15 cellular contexts compared by ENCODE assay signal in genomic region chr6:2961491-2961890, GRCh38. TPM values are rescaled to one million over a fixed set of nuclear protein-coding genes. Genes with fewer than 3 reads are reported as not detected.
DNase-seq lines count a peak whose midpoint lies in the region; ATAC-seq and TF ChIP-seq lines count a peak whose summit lies in the region.
"Had no signal": no experiment of that assay in that cellular context is flagged by ENCODE, and none has a peak within 500 bp of the region (broad histone marks: within the 10 kb centered on the region; RNA-seq: fewer than 3 reads in every experiment).

No MANE protein-coding gene starts in this region.

- dilution Hi-C loops in mammary epithelial cell (cut with HindIII; ENCODE audit: low sequenced_read_pairs): no loop called here

- no peak for TF ChIP-seq CTCF in smooth muscle cell (IDR thresholded peaks at IDR 0.05; ENCODE audit: borderline replicate concordance, insufficient read depth, poor library complexity, severe bottlenecking)
- no peak for TF ChIP-seq CTCF in mammary epithelial cell (conservative IDR thresholded peaks at IDR 0.05 in 1 of 2, IDR thresholded peaks at IDR 0.05 in 1 of 2; ENCODE audit: extremely low read depth in 1 of 2, insufficient read depth in 1 of 2, low read depth in 1 of 2, low read length in 2 of 2)

- H3F3A ChIP-seq in smooth muscle cell (ENCODE audit: low read depth): peaks cover 5% of the 10 kb centered on the region

- H4K20me1 ChIP-seq in smooth muscle cell (ENCODE audit: low read depth): peaks cover 25% of the 10 kb centered on the region
- no peaks in the 10 kb centered on the region for H4K20me1 ChIP-seq in mammary epithelial cell (ENCODE audit: insufficient read depth, low read length)

- peaks cover 37% of the 10 kb centered on the region for H3K4me1 ChIP-seq in ES-I3 (ENCODE audit: insufficient read depth, low read length)
- H3K4me1 ChIP-seq in SJSA1 (replicated peaks): peaks cover 40% of the 10 kb centered on the region
- H3K4me1 ChIP-seq in smooth muscle cell (ENCODE audit: low read depth): peaks cover 15% of the 10 kb centered on the region
- peaks cover 12% of the 10 kb centered on the region for H3K4me1 ChIP-seq in mammary epithelial cell (ENCODE audit: insufficient read depth, low read length)

- H3K27ac ChIP-seq in SJSA1: peak overlapping the region; percentile 18; the same call in 1 of the 2 replicates
- H3K27ac ChIP-seq in smooth muscle cell (ENCODE audit: low read depth): peak overlapping the region; percentile 67
- no peak overlapping the region for H3K27ac ChIP-seq in mammary epithelial cell (ENCODE audit: insufficient read depth, low read depth, low read length)

- peak overlapping the region; percentile 19 for H3K9ac ChIP-seq in ES-I3 (ENCODE audit: low read depth, low read length)
- no peak overlapping the region for H3K9ac ChIP-seq in smooth muscle cell (ENCODE audit: low read depth)
- no peak overlapping the region for H3K9ac ChIP-seq in mammary epithelial cell (ENCODE audit: insufficient read depth, low read length)

- BruUV-seq in mammary epithelial cell (replicated peaks; lab: Mats Ljungman, UMichigan): no TSS peak

- in situ Hi-C loops in mammary epithelial cell (cut with MboI; ENCODE audit: low sequenced_read_pairs in 2 of 2): no loop called here

- peak; percentile 70 for ATAC-seq in left lobe of liver
- ATAC-seq in HG03025 (IDR thresholded peaks at IDR 0.05; ENCODE audit: low FRiP score, unreplicated experiment): no peak
- no peak for ATAC-seq in HG03342 (IDR thresholded peaks at IDR 0.05; ENCODE audit: unreplicated experiment)

- CTCF ChIA-PET in mammary epithelial cell (lab: Charles Lee; ENCODE audit: low non-redundant PET): no interaction called here

- DNase-seq in SJSA1 (ENCODE audit: low read depth in 1 of 2, low spot score in 2 of 2): no peak
- DNase-seq in left lobe of liver (ENCODE audit: low spot score): no peak
- DNase-seq in smooth muscle cell (lab: John Stamatoyannopoulos, UW; ENCODE audit: unreplicated experiment): no peak
- DNase-seq in mammary epithelial cell: no peak
- DNase-seq in iPS-NIHi11 (ENCODE audit: low spot score): no peak
- DNase-seq: activated naive CD4-positive, alpha-beta T cell treated with anti-CD3 and anti-CD28 coated beads for 36 hours; C1 segment of cervical spinal cord; EL; NCI-H2227 treated with DMSO at 0.1 percent for 48 hours had no signal

- H3K36me3 ChIP-seq in ES-I3 (ENCODE audit: insufficient read depth, low read length): no peaks in the 10 kb centered on the region
- H3K36me3 ChIP-seq in SJSA1: peaks cover 43% of the 10 kb centered on the region
- H3K36me3 ChIP-seq in smooth muscle cell (ENCODE audit: low read depth): no peaks in the 10 kb centered on the region
- no peaks in the 10 kb centered on the region for H3K36me3 ChIP-seq in mammary epithelial cell (ENCODE audit: insufficient read depth, low read length)
- H3K36me3 ChIP-seq: breast epithelium had no signal

- intact Hi-C loops in mammary epithelial cell (cut with micrococcal nuclease): no loop called here

- 88% methylated on average over 6 of the region's 6 CpGs for WGBS in smooth muscle cell (ENCODE audit: low lambda C conversion rate)
- 47% methylated on average over 6 of the region's 6 CpGs for WGBS in mammary epithelial cell (ENCODE audit: low coverage, missing lambda C conversion rate)

- H2AFZ ChIP-seq in smooth muscle cell (ENCODE audit: low read depth) (no peak overlapping the region), mammary epithelial cell (ENCODE audit: low read depth, low read length) (no peak overlapping the region)

- H3K4me2 ChIP-seq in smooth muscle cell (no peak overlapping the region), mammary epithelial cell (ENCODE audit: insufficient read depth, low read depth, low read length) (no peak overlapping the region)

- H3K27me3 ChIP-seq in SJSA1 (replicated peaks): no peaks in the 10 kb centered on the region
- H3K27me3 ChIP-seq in smooth muscle cell (ENCODE audit: low read depth): no peaks in the 10 kb centered on the region
- H3K27me3 ChIP-seq in mammary epithelial cell (ENCODE audit: insufficient read depth, low read length): no peaks in the 10 kb centered on the region
- H3K27me3 ChIP-seq: breast epithelium had no signal

- H3K79me2 ChIP-seq in smooth muscle cell (ENCODE audit: low read depth) (peaks cover 58% of the 10 kb centered on the region), mammary epithelial cell (ENCODE audit: insufficient read depth, low read length) (peaks cover 17% of the 10 kb centered on the region)

- H3K9me3 ChIP-seq in ES-I3 (ENCODE audit: control insufficient read depth, insufficient read depth, low read length) (no peaks in the 10 kb centered on the region), SJSA1 (replicated peaks) (no peaks in the 10 kb centered on the region), smooth muscle cell (replicated peaks; ENCODE audit: low read depth) (no peaks in the 10 kb centered on the region), mammary epithelial cell (replicated peaks; ENCODE audit: insufficient read depth, low read length) (no peaks in the 10 kb centered on the region)
- H3K9me3 ChIP-seq: breast epithelium, thoracic aorta had no signal

- H3K4me3 ChIP-seq in SJSA1: no peak overlapping the region
- no peak overlapping the region for H3K4me3 ChIP-seq in smooth muscle cell
- H3K4me3 ChIP-seq in mammary epithelial cell (replicated peaks in 1 of 3; ENCODE audit: insufficient read depth in 1 of 3, low read depth in 2 of 3, low read length in 3 of 3): no peak overlapping the region
- H3K4me3 ChIP-seq: breast epithelium, lung, thoracic aorta had no signal

RNA-seq across cellular contexts. Expression of gene SERPINB6, which starts 9.9 kb away (rescaled TPM):
- 130 and 144 TPM in 2 replicates for total RNA-seq in SJSA1 (2014; rRNA removed; shearing (Covaris generic))
- total RNA-seq in left lobe of liver (31.8 TPM), smooth muscle cell (67.8 and 85.1 TPM in 2 replicates), mammary epithelial cell (10 to 100 TPM; 70.0 to 93.3 TPM)
- polyA plus RNA-seq in smooth muscle cell (116 and 118 TPM in 2 replicates), mammary epithelial cell (82.5 TPM)
- polyA minus RNA-seq in mammary epithelial cell: 123 TPM

RNA-seq across cellular contexts. Expression of gene NQO2, which starts 38.2 kb away (rescaled TPM):
- total RNA-seq in SJSA1 (2014; rRNA removed; shearing (Covaris generic)): 44.9 and 47.1 TPM in 2 replicates
- total RNA-seq in left lobe of liver (62.7 TPM), smooth muscle cell (12.9 and 16.4 TPM in 2 replicates), mammary epithelial cell (10 to 100 TPM; 17.0 to 20.3 TPM)
- polyA plus RNA-seq in smooth muscle cell (33.6 and 49.0 TPM in 2 replicates), mammary epithelial cell (25.1 TPM)
- polyA minus RNA-seq in mammary epithelial cell: 31.0 TPM

RNA-seq across cellular contexts. Expression of gene SERPINB9, which starts 58.4 kb away (rescaled TPM):
- total RNA-seq in SJSA1 (2014; rRNA removed; shearing (Covaris generic)): 5.0 and 6.8 TPM in 2 replicates
- total RNA-seq in left lobe of liver (2.0 TPM), smooth muscle cell (22.4 and 23.7 TPM in 2 replicates), mammary epithelial cell (1 to 10 TPM in 1 of 2 donors, under 1 TPM in 1; 0.16 to 1.2 TPM)
- polyA plus RNA-seq in smooth muscle cell (12.9 and 14.5 TPM in 2 replicates), mammary epithelial cell (0.11 TPM)
- not detected for polyA minus RNA-seq in mammary epithelial cell
